ENCODE assay signal across 23 cellular contexts in genomic region chr13:49021953-49022352, GRCh38. TPM values are rescaled to one million over a fixed set of nuclear protein-coding genes. Genes with fewer than 3 reads are reported as not detected.
DNase-seq lines count a peak whose midpoint lies in the region; ATAC-seq lines count a peak whose summit lies in the region.
"Had no signal": no experiment of that assay in that cellular context is flagged by ENCODE, and none has a peak within 500 bp of the region (broad histone marks: within the 10 kb centered on the region; RNA-seq: fewer than 3 reads in every experiment).

No MANE protein-coding gene starts in this region.

- no peaks in the 10 kb centered on the region for H3K27me3 Mint-ChIP-seq in activated CD4-positive, alpha-beta T cell treated with anti-CD3 and anti-CD28 coated beads for 36 hours
- H3K27me3 Mint-ChIP-seq: effector memory CD8-positive, alpha-beta T cell had no signal

- DNase-seq in activated CD4-positive, alpha-beta T cell treated with anti-CD3 and anti-CD28 coated beads for 36 hours: no peak
- DNase-seq in activated CD4-positive, alpha-beta T cell treated with anti-CD3 and anti-CD28 coated beads, Interleukin-2, amount 50 U/mL, for 4 hours: no peak
- DNase-seq in SJSA1 (ENCODE audit: low read depth in 1 of 2, low spot score in 2 of 2) (peak in 1 of 2 experiments; percentile 2), glomerular visceral epithelial cell (ENCODE audit: extremely low spot score) (peak; percentile 53), renal cortical epithelial cell (ENCODE audit: low read depth) (peak; percentile 84), inferior parietal cortex (ENCODE audit: extremely low spot score) (no peak)
- DNase-seq: activated CD4-positive, alpha-beta T cell treated with anti-CD3 and anti-CD28 coated beads, Interleukin-2, amount 50 U/mL, for 1 hour; BE2C; colonic mucosa; DMS79 treated with DMSO at 0.1 percent for 48 hours; effector memory CD8-positive, alpha-beta T cell; NCI-H1105 treated with DMSO at 0.1 percent for 48 hours; NCI-H2107; NCI-H524; RPMI8226; stimulated activated CD4-positive, alpha-beta T cell treated with anti-CD3 and anti-CD28 coated beads, Interleukin-4, amount 100 ng/mL, for 4 hours; stomach; transverse colon had no signal

- H3K36me3 ChIP-seq in SJSA1: 0 out of 2 replicates have a peak, but pooled peaks cover 2% of the 10 kb centered on the region
- H3K36me3 ChIP-seq: colonic mucosa, stomach, transverse colon had no signal

- H3K4me1 Mint-ChIP-seq in activated CD4-positive, alpha-beta T cell treated with anti-CD3 and anti-CD28 coated beads for 36 hours: peaks cover 24% of the 10 kb centered on the region

- ATAC-seq in activated CD4-positive, alpha-beta T cell treated with anti-CD3 and anti-CD28 coated beads for 36 hours: peak; percentile 42
- ATAC-seq in esophagus mucosa (no peak), GM19395 (IDR thresholded peaks at IDR 0.05; ENCODE audit: unreplicated experiment) (no peak)
- ATAC-seq: effector memory CD8-positive, alpha-beta T cell; SK-N-SH treated with all-trans-retinoic acid at 6 μM for 48 hours had no signal

- POLR2A ChIA-PET in activated CD4-positive, alpha-beta T cell treated with anti-CD3 and anti-CD28 coated beads for 36 hours (lab: Charles Lee): interaction anchor here (0.7 kb wide), 1 partner anchor 252 kb away, joined by 3 read pairs; no protein-coding TSS in a partner anchor

- peaks cover 31% of the 10 kb centered on the region for H3K4me1 ChIP-seq in SJSA1 (replicated peaks)
- H3K4me1 ChIP-seq: BE2C, colonic mucosa had no signal

- H3K27me3 ChIP-seq in SJSA1 (replicated peaks): no peaks in the 10 kb centered on the region
- H3K27me3 ChIP-seq: BE2C, colonic mucosa, stomach, transverse colon had no signal

- peaks cover 34% of the 10 kb centered on the region for H3K36me3 Mint-ChIP-seq in activated CD4-positive, alpha-beta T cell treated with anti-CD3 and anti-CD28 coated beads for 36 hours (ENCODE audit: low read depth)

- H3K9me3 Mint-ChIP-seq in activated CD4-positive, alpha-beta T cell treated with anti-CD3 and anti-CD28 coated beads for 36 hours (ENCODE audit: low read depth): peaks cover 7% of the 10 kb centered on the region

- 0 out of 2 replicates have a peak, but pooled peaks cover 3% of the 10 kb centered on the region for H3K9me3 ChIP-seq in SJSA1 (replicated peaks)
- H3K9me3 ChIP-seq: BE2C, colonic mucosa, stomach, transverse colon had no signal

- intact Hi-C loops in activated CD4-positive, alpha-beta T cell treated with anti-CD3 and anti-CD28 coated beads for 36 hours (cut with DNase I, micrococcal nuclease): loop anchor here in 1 of 2 experiments (5.0 kb wide), 1 partner anchor 45 kb away; the partner anchor contains the start of gene FNDC3A

- CTCF ChIA-PET in activated CD4-positive, alpha-beta T cell treated with anti-CD3 and anti-CD28 coated beads for 36 hours (lab: Charles Lee): interaction anchor here (0.6 to 1.5 kb wide), 4 partner anchors 12 to 434 kb away, joined by 3 to 4 read pairs (median 4); no protein-coding TSS in a partner anchor

- no peak overlapping the region for H3K4me3 ChIP-seq in SJSA1
- H3K4me3 ChIP-seq: colonic mucosa, stomach, transverse colon had no signal

- H3K27ac ChIP-seq in SJSA1: peak overlapping the region; percentile 56
- H3K27ac ChIP-seq: 22Rv1, colonic mucosa, stomach, transverse colon, VCaP had no signal

- no peak overlapping the region for H3K4me3 Mint-ChIP-seq in activated CD4-positive, alpha-beta T cell treated with anti-CD3 and anti-CD28 coated beads for 36 hours
- H3K4me3 Mint-ChIP-seq: effector memory CD8-positive, alpha-beta T cell had no signal

- no peak overlapping the region for H3K27ac Mint-ChIP-seq in activated CD4-positive, alpha-beta T cell treated with anti-CD3 and anti-CD28 coated beads for 36 hours
- H3K27ac Mint-ChIP-seq: effector memory CD8-positive, alpha-beta T cell had no signal

RNA-seq across cellular contexts. Expression of gene FNDC3A, which starts 46.2 kb away (rescaled TPM):
- 10 to 100 TPM; 20.8 to 26.9 TPM for total RNA-seq in activated CD4-positive, alpha-beta T cell treated with anti-CD3 and anti-CD28 coated beads for 36 hours
- total RNA-seq in SJSA1 (2014; rRNA removed; shearing (Covaris generic)): 24.3 and 51.3 TPM in 2 replicates
- 58.0 and 87.5 TPM in 2 replicates for total RNA-seq in renal cortical epithelial cell
- 12.8 TPM for total RNA-seq in esophagus mucosa

Comparison
In these comparisons a context has a peak if more than half of its experiments do, and no peak if none do; other contexts are left out.
1. DNase-seq: peak in glomerular visceral epithelial cell (single experiment) and renal cortical epithelial cell (single experiment); none in activated CD4-positive, alpha-beta T cell treated with anti-CD3 and anti-CD28 coated beads for 36 hours (single experiment), activated CD4-positive, alpha-beta T cell treated with anti-CD3 and anti-CD28 coated beads, Interleukin-2, amount 50 U/mL, for 4 hours (0 of 2) and inferior parietal cortex (single experiment).